In genomic region chr13:30305456-30305855, GRCh38 we compare ENCODE assay signal across 8 cellular contexts. TPM values are rescaled to one million over a fixed set of nuclear protein-coding genes. Genes with fewer than 3 reads are reported as not detected.
A peak's percentile ranks its signal among the peaks of the same experiment; 100 is the strongest.
DNase-seq lines count a peak whose midpoint lies in the region; ATAC-seq and TF ChIP-seq lines count a peak whose summit lies in the region.

No MANE protein-coding gene starts in this region.

- POLR2A ChIA-PET in WTC11 (lab: Charles Lee): no interaction called here

- no peaks in the 10 kb centered on the region for H3K36me3 ChIP-seq in left ventricle myocardium inferior
- H3K36me3 ChIP-seq in uterus: no peaks in the 10 kb centered on the region
- H3K36me3 ChIP-seq in spleen: no peaks in the 10 kb centered on the region

- no peaks in the 10 kb centered on the region for H3K36me3 Mint-ChIP-seq in WTC11

- peaks cover 36% of the 10 kb centered on the region for H3K4me1 Mint-ChIP-seq in WTC11

- no peaks in the 10 kb centered on the region for H3K27me3 ChIP-seq in left ventricle myocardium inferior (ENCODE audit: low read depth)
- no peaks in the 10 kb centered on the region for H3K27me3 ChIP-seq in uterus
- H3K27me3 ChIP-seq in spleen (replicated peaks in 1 of 7): no peaks in the 10 kb centered on the region

- CTCF ChIA-PET in WTC11 (lab: Charles Lee): interaction anchor here (1.3 kb wide), 1 partner anchor 191 kb away, joined by 4 read pairs; no protein-coding TSS in a partner anchor

- H3K4me1 ChIP-seq in left ventricle myocardium inferior (peaks cover 73% of the 10 kb centered on the region), uterus (peaks cover 0 to 5% of the 10 kb centered on the region in 2 donors), spleen (peaks cover 10 to 58% (median 42%) of the 10 kb centered on the region in 6 donors)

- DNase-seq in left ventricle myocardium inferior (no peak), left cardiac atrium (no peak), WTC11 (ENCODE audit: low spot score) (no peak), foreskin fibroblast (no peak), uterus (no peak), spleen (no peak), NCI-H446 (lab: John Stamatoyannopoulos, UW) (no peak), SKM-1 treated with dmso at 0.1 percent for 144 hours (lab: John Stamatoyannopoulos, UW; ENCODE audit: unreplicated experiment) (no peak)

- H3K9me3 ChIP-seq in left ventricle myocardium inferior (replicated peaks) (no peaks in the 10 kb centered on the region), uterus (no peaks in the 10 kb centered on the region), spleen (no peaks in the 10 kb centered on the region)

- H3K27ac ChIP-seq in left ventricle myocardium inferior (replicated peaks) (peak overlapping the region; percentile 13), uterus (peak overlapping the region; percentile 25 to 95), spleen (no peak overlapping the region)

- TF ChIP-seq POLR2A in uterus (IDR thresholded peaks at IDR 0.05): no peak
- TF ChIP-seq POLR2A in spleen (IDR thresholded peaks at IDR 0.05): no peak

- ATAC-seq in left cardiac atrium (no peak), WTC11 (no peak)

- no peaks in the 10 kb centered on the region for H3K9me3 Mint-ChIP-seq in WTC11

- intact Hi-C loops in left ventricle myocardium inferior (cut with micrococcal nuclease): no loop called here
- intact Hi-C loops in left cardiac atrium (cut with DNase I): no loop called here
- intact Hi-C loops in uterus (cut with DNase I; ENCODE audit: low total_unique reads): no loop called here
- intact Hi-C loops in spleen (cut with DNase I; ENCODE audit: low total_unique reads): no loop called here

- TF ChIP-seq CTCF in left ventricle myocardium inferior (IDR thresholded peaks at IDR 0.05; ENCODE audit: borderline replicate concordance) (no peak), WTC11 (IDR thresholded peaks at IDR 0.05) (no peak), foreskin fibroblast (IDR thresholded peaks at IDR 0.05; ENCODE audit: low read depth, low read length) (no peak), uterus (IDR thresholded peaks at IDR 0.05) (no peak), spleen (IDR thresholded peaks at IDR 0.05 in 8 of 11, conservative IDR thresholded peaks at IDR 0.05 in 3 of 11) (no peak)

- H3K4me3 Mint-ChIP-seq in WTC11: peak overlapping the region; percentile 42

- no peaks in the 10 kb centered on the region for H3K27me3 Mint-ChIP-seq in WTC11 (ENCODE audit: low read depth)

- H3K4me3 ChIP-seq in left ventricle myocardium inferior (peak overlapping the region; percentile 89), foreskin fibroblast (ENCODE audit: low read depth in 1 of 2, low read length in 2 of 2) (peak overlapping the region; percentile 80 to 95), uterus (peak overlapping the region in 1 of 2 donors; percentile 93), spleen (peak overlapping the region in 1 of 8 donors; percentile 97)

- no peak overlapping the region for H3K27ac Mint-ChIP-seq in WTC11

- WGBS in spleen, 5 donors: 61 to 92% (median 76%) methylated on average over 1 of the region's 1 CpG

TF ChIP-seq in WTC11, 78 proteins besides CTCF, POLR2A, EP300 and RAD21:
- no peak for TF ChIP-seq GABPB1 (CRISPR knock-in tag; IDR thresholded peaks at IDR 0.05)
- TF ChIP-seq, protein P1, sequence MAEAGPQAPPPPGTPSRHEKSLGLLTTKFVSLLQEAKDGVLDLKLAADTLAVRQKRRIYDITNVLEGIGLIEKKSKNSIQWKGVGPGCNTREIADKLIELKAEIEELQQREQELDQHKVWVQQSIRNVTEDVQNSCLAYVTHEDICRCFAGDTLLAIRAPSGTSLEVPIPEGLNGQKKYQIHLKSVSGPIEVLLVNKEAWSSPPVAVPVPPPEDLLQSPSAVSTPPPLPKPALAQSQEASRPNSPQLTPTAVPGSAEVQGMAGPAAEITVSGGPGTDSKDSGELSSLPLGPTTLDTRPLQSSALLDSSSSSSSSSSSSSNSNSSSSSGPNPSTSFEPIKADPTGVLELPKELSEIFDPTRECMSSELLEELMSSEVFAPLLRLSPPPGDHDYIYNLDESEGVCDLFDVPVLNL (CRISPR knock-in tag; IDR thresholded peaks at IDR 0.05; ENCODE audit: borderline replicate concordance, low read depth): no peak
- TF ChIP-seq, protein P2, sequence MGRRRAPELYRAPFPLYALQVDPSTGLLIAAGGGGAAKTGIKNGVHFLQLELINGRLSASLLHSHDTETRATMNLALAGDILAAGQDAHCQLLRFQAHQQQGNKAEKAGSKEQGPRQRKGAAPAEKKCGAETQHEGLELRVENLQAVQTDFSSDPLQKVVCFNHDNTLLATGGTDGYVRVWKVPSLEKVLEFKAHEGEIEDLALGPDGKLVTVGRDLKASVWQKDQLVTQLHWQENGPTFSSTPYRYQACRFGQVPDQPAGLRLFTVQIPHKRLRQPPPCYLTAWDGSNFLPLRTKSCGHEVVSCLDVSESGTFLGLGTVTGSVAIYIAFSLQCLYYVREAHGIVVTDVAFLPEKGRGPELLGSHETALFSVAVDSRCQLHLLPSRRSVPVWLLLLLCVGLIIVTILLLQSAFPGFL (CRISPR knock-in tag; IDR thresholded peaks at IDR 0.05; ENCODE audit: borderline replicate concordance): no peak
- TF ChIP-seq TCF7 (CRISPR knock-in tag; IDR thresholded peaks at IDR 0.05; ENCODE audit: low read depth): no peak
- no peak for TF ChIP-seq E2F1 (CRISPR knock-in tag; IDR thresholded peaks at IDR 0.05)
- TF ChIP-seq ZNF121 (CRISPR knock-in tag; IDR thresholded peaks at IDR 0.05): no peak
- TF ChIP-seq ZNF263 (CRISPR knock-in tag; IDR thresholded peaks at IDR 0.05; ENCODE audit: low read depth): no peak
- TF ChIP-seq, protein P3, sequence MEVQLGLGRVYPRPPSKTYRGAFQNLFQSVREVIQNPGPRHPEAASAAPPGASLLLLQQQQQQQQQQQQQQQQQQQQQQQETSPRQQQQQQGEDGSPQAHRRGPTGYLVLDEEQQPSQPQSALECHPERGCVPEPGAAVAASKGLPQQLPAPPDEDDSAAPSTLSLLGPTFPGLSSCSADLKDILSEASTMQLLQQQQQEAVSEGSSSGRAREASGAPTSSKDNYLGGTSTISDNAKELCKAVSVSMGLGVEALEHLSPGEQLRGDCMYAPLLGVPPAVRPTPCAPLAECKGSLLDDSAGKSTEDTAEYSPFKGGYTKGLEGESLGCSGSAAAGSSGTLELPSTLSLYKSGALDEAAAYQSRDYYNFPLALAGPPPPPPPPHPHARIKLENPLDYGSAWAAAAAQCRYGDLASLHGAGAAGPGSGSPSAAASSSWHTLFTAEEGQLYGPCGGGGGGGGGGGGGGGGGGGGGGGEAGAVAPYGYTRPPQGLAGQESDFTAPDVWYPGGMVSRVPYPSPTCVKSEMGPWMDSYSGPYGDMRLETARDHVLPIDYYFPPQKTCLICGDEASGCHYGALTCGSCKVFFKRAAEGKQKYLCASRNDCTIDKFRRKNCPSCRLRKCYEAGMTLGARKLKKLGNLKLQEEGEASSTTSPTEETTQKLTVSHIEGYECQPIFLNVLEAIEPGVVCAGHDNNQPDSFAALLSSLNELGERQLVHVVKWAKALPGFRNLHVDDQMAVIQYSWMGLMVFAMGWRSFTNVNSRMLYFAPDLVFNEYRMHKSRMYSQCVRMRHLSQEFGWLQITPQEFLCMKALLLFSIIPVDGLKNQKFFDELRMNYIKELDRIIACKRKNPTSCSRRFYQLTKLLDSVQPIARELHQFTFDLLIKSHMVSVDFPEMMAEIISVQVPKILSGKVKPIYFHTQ (CRISPR knock-in tag; IDR thresholded peaks at IDR 0.05): no peak

RNA-seq across cellular contexts. Expression of gene KATNAL1, which starts 1.9 kb away (rescaled TPM):
- total RNA-seq in left ventricle myocardium inferior (46.9 TPM), left cardiac atrium (10 to 100 TPM; 41.9 to 42.1 TPM), WTC11 (2021) (13.2 to 14.2 TPM (median 13.4 TPM) in 3 replicates), uterus (10 to 100 TPM; 24.1 to 65.3 (median 49.9) TPM), spleen (10 to 100 TPM in 5 of 7 donors, 1 to 10 TPM in 2; 7.1 to 17.6 (median 11.1) TPM)
- 1 to 10 TPM in 2 of 3 donors, under 1 TPM in 1; 0.78 to 2.0 (median 1.9) TPM for polyA plus RNA-seq in spleen

Comparison
In these comparisons a context has a peak if more than half of its experiments do, and no peak if none do; other contexts are left out.
1. H3K27ac ChIP-seq: peak in left ventricle myocardium inferior (single experiment) and uterus (2 of 2); none in spleen (0 of 8).